ENCODE assay signal across 8 cellular contexts in genomic region chr10:86758231-86759072, GRCh38. TPM values are rescaled to one million over a fixed set of nuclear protein-coding genes. Genes with fewer than 3 reads are reported as not detected.
A peak's percentile ranks its signal among the peaks of the same experiment; 100 is the strongest.
DNase-seq lines count a peak whose midpoint lies in the region; ATAC-seq and TF ChIP-seq lines count a peak whose summit lies in the region.

No MANE protein-coding gene starts in this region.

- H3K4me1 ChIP-seq in ES-I3 (ENCODE audit: insufficient read depth, low read length) (peaks cover 30% of the 10 kb centered on the region), OCI-LY3 (ENCODE audit: low read length) (peaks cover 30% of the 10 kb centered on the region), endocrine pancreas (ENCODE audit: control insufficient read depth, insufficient read depth, low read length) (peaks cover 15% of the 10 kb centered on the region), parathyroid adenoma (peaks cover 12% of the 10 kb centered on the region)

- H3K79me2 ChIP-seq in OCI-LY3 (ENCODE audit: low read length), result peaks cover 74% of the 10 kb centered on the region
- H3K79me2 ChIP-seq in parathyroid adenoma, result peaks cover 44% of the 10 kb centered on the region

- DNase-seq in left lobe of liver (ENCODE audit: low spot score) (no peak), NCI-H2171 treated with DMSO at 0.1 percent for 48 hours (lab: John Stamatoyannopoulos, UW) (no peak), NCI-H524 (lab: John Stamatoyannopoulos, UW) (no peak), pons (ENCODE audit: low spot score) (no peak)

- H3K4me3 ChIP-seq in OCI-LY3 (ENCODE audit: low read length) (peak overlapping the region; percentile 91), endocrine pancreas (ENCODE audit: control insufficient read depth, insufficient read depth, low read length) (peak overlapping the region; percentile 94), parathyroid adenoma (ENCODE audit: low read depth, low read length) (peak overlapping the region; percentile 71)

- H4K20me1 ChIP-seq in OCI-LY3 (ENCODE audit: insufficient read depth, low read length), result peaks cover 30% of the 10 kb centered on the region

- TF ChIP-seq CTCF in OCI-LY3 (IDR thresholded peaks at IDR 0.05; ENCODE audit: low read depth, low read length) (no peak), parathyroid adenoma (IDR thresholded peaks at IDR 0.05) (no peak)

- ATAC-seq in left lobe of liver, result no peak

- H3K4me2 ChIP-seq in OCI-LY3 (ENCODE audit: low read length) (peak overlapping the region; percentile 92), parathyroid adenoma (ENCODE audit: low read length) (peak overlapping the region; percentile 67)

- H3K36me3 ChIP-seq in ES-I3 (ENCODE audit: insufficient read depth, low read length), result no peaks in the 10 kb centered on the region
- no peaks in the 10 kb centered on the region for H3K36me3 ChIP-seq in OCI-LY3 (replicated peaks; ENCODE audit: low read depth, low read length)
- no peaks in the 10 kb centered on the region for H3K36me3 ChIP-seq in endocrine pancreas (ENCODE audit: control insufficient read depth, insufficient read depth, low read length)
- no peaks in the 10 kb centered on the region for H3K36me3 ChIP-seq in parathyroid adenoma (ENCODE audit: control insufficient read depth, insufficient read depth, low read length)

- no peaks in the 10 kb centered on the region for H3K27me3 ChIP-seq in OCI-LY3 (ENCODE audit: low read depth, low read length)
- no peaks in the 10 kb centered on the region for H3K27me3 ChIP-seq in endocrine pancreas (ENCODE audit: control insufficient read depth, insufficient read depth, low read length)
- H3K27me3 ChIP-seq in parathyroid adenoma (ENCODE audit: control insufficient read depth, insufficient read depth, low read length), result no peaks in the 10 kb centered on the region

- H3K27ac ChIP-seq in OCI-LY3 (ENCODE audit: low read length) (no peak overlapping the region), parathyroid adenoma (no peak overlapping the region)

- H2AFZ ChIP-seq in OCI-LY3 (ENCODE audit: low read depth, low read length) (no peak overlapping the region), parathyroid adenoma (no peak overlapping the region)

- peak overlapping the region; percentile 66 for H3K9ac ChIP-seq in ES-I3 (ENCODE audit: low read depth, low read length)
- peak overlapping the region; percentile 81 for H3K9ac ChIP-seq in OCI-LY3 (ENCODE audit: low read length)
- peak overlapping the region; percentile 41 for H3K9ac ChIP-seq in endocrine pancreas (ENCODE audit: control insufficient read depth, insufficient read depth, low read length)
- no peak overlapping the region for H3K9ac ChIP-seq in parathyroid adenoma

- no peaks in the 10 kb centered on the region for H3K9me3 ChIP-seq in ES-I3 (ENCODE audit: control insufficient read depth, insufficient read depth, low read length)
- H3K9me3 ChIP-seq in OCI-LY3 (ENCODE audit: insufficient read depth, low read length), result no peaks in the 10 kb centered on the region
- H3K9me3 ChIP-seq in endocrine pancreas (ENCODE audit: control insufficient read depth, low read length), result no peaks in the 10 kb centered on the region
- no peaks in the 10 kb centered on the region for H3K9me3 ChIP-seq in parathyroid adenoma (ENCODE audit: control insufficient read depth, low read length)

RNA-seq across cellular contexts. Expression of gene BMPR1A, which starts 2.0 kb away (rescaled TPM):
- 12.6 TPM for total RNA-seq in left lobe of liver
